ENCODE assay signal across 26 cellular contexts in genomic region chr10:15695852-15696251, GRCh38. TPM values are rescaled to one million over a fixed set of nuclear protein-coding genes. Genes with fewer than 3 reads are reported as not detected.
"Had no signal": no experiment of that assay in that cellular context is flagged by ENCODE, and none has a peak within 500 bp of the region (broad histone marks: within the 10 kb centered on the region; RNA-seq: fewer than 3 reads in every experiment).

No MANE protein-coding gene starts in this region.

- DNase-seq: activated CD4-positive, alpha-beta T cell treated with anti-CD3 and anti-CD28 coated beads for 48 hours; activated CD4-positive, CD25-positive, alpha-beta regulatory T cell; activated CD8-positive, alpha-beta T cell treated with anti-CD3 and anti-CD28 coated beads, Interleukin-2, amount 10 ng/mL, durations not matched to agents 7 days and 5 days; activated naive CD4-positive, alpha-beta T cell treated with anti-CD3 and anti-CD28 coated beads for 36 hours; activated T-cell treated with anti-CD3 and anti-CD28 coated beads, Interleukin-2, amount 50 U/mL, for 24 hours; brain microvascular endothelial cell; effector CD8-positive, alpha-beta T cell; islet precursor cell; left colon; lower lobe of right lung; occipital lobe; SK-N-SH; stimulated activated CD4-positive, alpha-beta T cell treated with anti-CD3 and anti-CD28 coated beads, Interleukin-12 subunit alpha, Interleukin-12 subunit beta, amount 100 ng/mL, for 4 hours; stimulated activated CD4-positive, alpha-beta T cell treated with anti-CD3 and anti-CD28 coated beads, Interleukin-2, amount 100 ng/mL, for 24 hours; stimulated activated naive CD8-positive, alpha-beta T cell treated with anti-CD3 and anti-CD28 coated beads, Interleukin-15, Interleukin-2, amounts not matched to agents 100 U/mL and 50 U/mL, for 24 hours; substantia nigra; transverse colon had no signal

- H3K4me3 Mint-ChIP-seq: activated CD8-positive, alpha-beta T cell treated with anti-CD3 and anti-CD28 coated beads, Interleukin-2, amount 10 ng/mL, durations not matched to agents 7 days and 5 days; activated naive CD4-positive, alpha-beta T cell treated with anti-CD3 and anti-CD28 coated beads for 36 hours; activated T-cell treated with anti-CD3 and anti-CD28 coated beads, Interleukin-2, amount 50 U/mL, for 24 hours; central memory CD8-positive, alpha-beta T cell; nephron; T-helper 2 cell treated with Interferon-gamma antibody and Interleukin-4, amounts not matched to agents 5 μg/mL and 100 μg/mL, for 36 hours had no signal

- FAIRE-seq: endothelial cell of umbilical vein had no signal

- H3K9ac ChIP-seq: SK-N-SH had no signal

- H3K27me3 Mint-ChIP-seq: activated T-cell treated with anti-CD3 and anti-CD28 coated beads, Interleukin-2, amount 50 U/mL, for 24 hours had no signal

- H3K4me2 ChIP-seq: hepatocyte, SK-N-SH had no signal

- H3K79me2 ChIP-seq: hepatocyte had no signal

- H3K27ac Mint-ChIP-seq: activated CD8-positive, alpha-beta T cell treated with anti-CD3 and anti-CD28 coated beads, Interleukin-2, amount 10 ng/mL, durations not matched to agents 7 days and 5 days; activated naive CD4-positive, alpha-beta T cell treated with anti-CD3 and anti-CD28 coated beads for 36 hours; activated T-cell treated with anti-CD3 and anti-CD28 coated beads, Interleukin-2, amount 50 U/mL, for 24 hours; activated T-helper 2 cell treated with anti-CD3 and anti-CD28 coated beads, Interferon-gamma antibody, Interleukin-2, Interleukin-4, amounts not matched to agents 10 μg/mL and 5 μg/mL and 100 μg/mL, durations not matched to agents 14 hours and 24 hours and 36 hours; nephron; progenitor cell of endocrine pancreas; T-helper 2 cell treated with Interferon-gamma antibody and Interleukin-4, amounts not matched to agents 5 μg/mL and 100 μg/mL, for 36 hours had no signal

- H3K27ac ChIP-seq: brain microvascular endothelial cell, esophagus muscularis mucosa, hepatocyte, lower lobe of right lung, right atrium auricular region, transverse colon had no signal

- H2AFZ ChIP-seq: hepatocyte had no signal

- H3K4me1 Mint-ChIP-seq: central memory CD8-positive, alpha-beta T cell; nephron had no signal

- H3K9me3 ChIP-seq: esophagus muscularis mucosa, lower lobe of right lung, right atrium auricular region, SK-N-SH, transverse colon had no signal

- H3K36me3 ChIP-seq: brain microvascular endothelial cell, esophagus muscularis mucosa, lower lobe of right lung, right atrium auricular region, transverse colon had no signal

- H3K4me3 ChIP-seq: esophagus muscularis mucosa, hepatocyte, lower lobe of right lung, right atrium auricular region, transverse colon had no signal

- H3K9me3 Mint-ChIP-seq: activated T-helper 2 cell treated with anti-CD3 and anti-CD28 coated beads, Interferon-gamma antibody, Interleukin-2, Interleukin-4, amounts not matched to agents 10 μg/mL and 5 μg/mL and 100 μg/mL, durations not matched to agents 14 hours and 24 hours and 36 hours; central memory CD8-positive, alpha-beta T cell; T-helper 2 cell treated with Interferon-gamma antibody and Interleukin-4, amounts not matched to agents 5 μg/mL and 100 μg/mL, for 36 hours had no signal

- H3K27me3 ChIP-seq: esophagus muscularis mucosa, hepatocyte, right atrium auricular region, transverse colon had no signal

- H3K4me1 ChIP-seq: esophagus muscularis mucosa, lower lobe of right lung, right atrium auricular region, transverse colon had no signal

RNA-seq across cellular contexts. Expression of gene ITGA8, which starts 23.9 kb away (rescaled TPM):
- total RNA-seq: activated CD8-positive, alpha-beta T cell treated with anti-CD3 and anti-CD28 coated beads, Interleukin-2, amount 10 ng/mL, durations not matched to agents 7 days and 5 days; activated naive CD4-positive, alpha-beta T cell treated with anti-CD3 and anti-CD28 coated beads for 36 hours; activated T-helper 2 cell treated with anti-CD3 and anti-CD28 coated beads, Interferon-gamma antibody, Interleukin-2, Interleukin-4, amounts not matched to agents 10 μg/mL and 5 μg/mL and 100 μg/mL, durations not matched to agents 14 hours and 24 hours and 36 hours; progenitor cell of endocrine pancreas had no signal
- polyA plus RNA-seq: SK-N-SH had no signal
